ENCODE assay signal across 30 cellular contexts in genomic region chr3:179509701-179510100, GRCh38.
"Had no signal": no experiment of that assay in that cellular context is flagged by ENCODE, and none has a peak within 500 bp of the region (broad histone marks: within the 10 kb centered on the region; RNA-seq: fewer than 3 reads in every experiment).

No MANE protein-coding gene starts in this region.

- H3K4me3 ChIP-seq: neural progenitor cell, ovary, psoas muscle, skin epidermis, smooth muscle cell, spleen, thoracic aorta, thyroid gland, tibial nerve, upper lobe of left lung, vagina had no signal

- FAIRE-seq: urothelium cell line had no signal

- H3K9me3 ChIP-seq: ovary, psoas muscle, spleen, thoracic aorta, thyroid gland, tibial nerve, upper lobe of left lung, vagina had no signal

- ATAC-seq: naive thymus-derived CD4-positive, alpha-beta T cell; natural killer cell; psoas muscle; right cardiac atrium; sciatic nerve; stimulated activated memory B cell treated with anti-CD40 and anti-IgM and Interleukin-4, amounts not matched to agents 10 μg/mL and 1 μg/mL and 100 μg/mL, for 72 hours; stimulated activated naive CD8-positive, alpha-beta T cell treated with anti-CD3 and anti-CD28 coated beads, Interleukin-15, amount 100 ng/mL, for 72 hours; stimulated activated naive CD8-positive, alpha-beta T cell treated with anti-CD3 and anti-CD28 coated beads, Interleukin-15, Interleukin-2, amounts not matched to agents 100 U/mL and 50 U/mL, for 24 hours had no signal

- H3K4me1 ChIP-seq: parathyroid adenoma, psoas muscle, spleen, thyroid gland, upper lobe of left lung, vagina had no signal

- H3K27me3 ChIP-seq: neural progenitor cell, ovary, spleen, thyroid gland, tibial nerve, upper lobe of left lung, vagina had no signal

- H3K79me2 ChIP-seq: parathyroid adenoma had no signal

- H3K36me3 ChIP-seq: neural progenitor cell, ovary, spleen, thoracic aorta, thyroid gland, tibial nerve, upper lobe of left lung, vagina had no signal

- H2AFZ ChIP-seq: neural progenitor cell, parathyroid adenoma had no signal

- DNase-seq: naive thymus-derived CD4-positive, alpha-beta T cell; natural killer cell; occipital lobe; ovary; posterior cingulate gyrus; psoas muscle; right cardiac atrium; spleen; stimulated activated CD4-positive, alpha-beta T cell treated with anti-CD3 and anti-CD28 coated beads, Interleukin-12 subunit alpha, Interleukin-12 subunit beta, amount 100 ng/mL, for 4 hours; stimulated activated CD4-positive, alpha-beta T cell treated with anti-CD3 and anti-CD28 coated beads, Interleukin-1b, Interleukin-23, amount 100 ng/mL, for 48 hours; stimulated activated CD4-positive, alpha-beta T cell treated with anti-CD3 and anti-CD28 coated beads, Interleukin-4, amount 100 ng/mL, for 1 hour; stimulated activated CD4-positive, alpha-beta T cell treated with anti-CD3 and anti-CD28 coated beads, Interleukin-4, amount 100 ng/mL, for 4 hours; stimulated activated CD8-positive, alpha-beta memory T cell treated with anti-CD3 and anti-CD28 coated beads, Interleukin-4, amount 100 ng/mL, for 48 hours; stimulated activated naive CD4-positive, alpha-beta T cell; stimulated activated naive CD8-positive, alpha-beta T cell treated with anti-CD3 and anti-CD28 coated beads, Interleukin-15, amount 100 ng/mL, for 72 hours; stimulated activated naive CD8-positive, alpha-beta T cell treated with anti-CD3 and anti-CD28 coated beads, Interleukin-15, Interleukin-2, amounts not matched to agents 100 U/mL and 50 U/mL, for 24 hours; substantia nigra; thyroid gland; trophoblast cell; upper lobe of left lung had no signal

- H3K4me2 ChIP-seq: neural progenitor cell, smooth muscle cell had no signal

- H3K27ac ChIP-seq: neural progenitor cell, ovary, parathyroid adenoma, psoas muscle, skin epidermis, spleen, thoracic aorta, thyroid gland, tibial nerve, upper lobe of left lung, vagina had no signal

- H3K9ac ChIP-seq: neural progenitor cell, parathyroid adenoma had no signal
